ENCODE assay signal across 26 cellular contexts in genomic region chr17:43936434-43936833, GRCh38. TPM values are rescaled to one million over a fixed set of nuclear protein-coding genes. Genes with fewer than 3 reads are reported as not detected.
DNase-seq lines count a peak whose midpoint lies in the region; ATAC-seq, FAIRE-seq and TF ChIP-seq lines count a peak whose summit lies in the region.
"Had no signal": no experiment of that assay in that cellular context is flagged by ENCODE, and none has a peak within 500 bp of the region (broad histone marks: within the 10 kb centered on the region; RNA-seq: fewer than 3 reads in every experiment).

No MANE protein-coding gene starts in this region.

- H3K9me3 Mint-ChIP-seq in nephron progenitor cell = no peaks in the 10 kb centered on the region
- H3K9me3 Mint-ChIP-seq: activated naive CD4-positive, alpha-beta T cell treated with anti-CD3 and anti-CD28 coated beads, Interleukin-2, amount 10 ng/mL, durations not matched to agents 7 days and 5 days; activated T-cell treated with anti-CD3 and anti-CD28 coated beads, Interleukin-2, amount 50 U/mL, for 4 hours had no signal

- no peak overlapping the region for H3K4me3 ChIP-seq in bronchial epithelial cell (ENCODE audit: low read depth, low read length)
- H3K4me3 ChIP-seq: mucosa of descending colon, SJCRH30, smooth muscle cell had no signal

- DNase-seq in EH (ENCODE audit: low read depth) (peak; percentile 45), HS-5 (ENCODE audit: low read depth) (peak; percentile 56), bronchial epithelial cell (ENCODE audit: low read depth) (peak; percentile 67), nephron progenitor cell (no peak), head of caudate nucleus (no peak), NCI-H82 (lab: John Stamatoyannopoulos, UW) (no peak)
- DNase-seq: activated CD4-positive, alpha-beta T cell treated with anti-CD3 and anti-CD28 coated beads for 36 hours; activated naive CD4-positive, alpha-beta T cell treated with anti-CD3 and anti-CD28 coated beads, Interleukin-2, amount 10 ng/mL, durations not matched to agents 7 days and 5 days; activated T-cell treated with anti-CD3 and anti-CD28 coated beads, Interleukin-2, amount 50 U/mL, for 4 hours; aorta; caudate nucleus; dermis blood vessel endothelial cell; Kasumi-1; mucosa of descending colon; NCI-H1092 treated with DMSO at 0.1 percent for 48 hours; NCI-H2081; stimulated activated CD4-positive, alpha-beta T cell treated with anti-CD3 and anti-CD28 coated beads, Interleukin-2, amount 100 ng/mL, for 48 hours; stimulated activated naive CD8-positive, alpha-beta T cell treated with anti-CD3 and anti-CD28 coated beads, Interleukin-15, Interleukin-2, amounts not matched to agents 100 U/mL and 50 U/mL, for 24 hours had no signal

- no peaks in the 10 kb centered on the region for H3K36me3 ChIP-seq in bronchial epithelial cell (ENCODE audit: control insufficient read depth, insufficient read depth, low read length)
- H3K36me3 ChIP-seq: SJCRH30 had no signal

- ATAC-seq in GM18907 (IDR thresholded peaks at IDR 0.05; ENCODE audit: unreplicated experiment) = no peak
- ATAC-seq: activated CD4-positive, alpha-beta T cell treated with anti-CD3 and anti-CD28 coated beads for 36 hours; activated T-cell treated with anti-CD3 and anti-CD28 coated beads, Interleukin-2, amount 50 U/mL, for 4 hours; mucosa of descending colon; stimulated activated naive CD8-positive, alpha-beta T cell treated with anti-CD3 and anti-CD28 coated beads, Interleukin-15, Interleukin-2, amounts not matched to agents 100 U/mL and 50 U/mL, for 24 hours had no signal

- no peaks in the 10 kb centered on the region for H3K36me3 Mint-ChIP-seq in nephron progenitor cell (ENCODE audit: low read depth)
- H3K36me3 Mint-ChIP-seq: activated naive CD4-positive, alpha-beta T cell treated with anti-CD3 and anti-CD28 coated beads, Interleukin-2, amount 10 ng/mL, durations not matched to agents 7 days and 5 days had no signal

- H3K27ac Mint-ChIP-seq in nephron progenitor cell = no peak overlapping the region
- H3K27ac Mint-ChIP-seq: activated CD4-positive, alpha-beta T cell treated with anti-CD3 and anti-CD28 coated beads for 36 hours; activated naive CD4-positive, alpha-beta T cell treated with anti-CD3 and anti-CD28 coated beads, Interleukin-2, amount 10 ng/mL, durations not matched to agents 7 days and 5 days had no signal

- FAIRE-seq in bronchial epithelial cell (lab: Jason Lieb, UNC) = no peak
- FAIRE-seq: endothelial cell of umbilical vein had no signal

- H3K4me3 Mint-ChIP-seq in nephron progenitor cell = peak overlapping the region; percentile 18
- H3K4me3 Mint-ChIP-seq: activated CD4-positive, alpha-beta T cell treated with anti-CD3 and anti-CD28 coated beads for 36 hours; activated naive CD4-positive, alpha-beta T cell treated with anti-CD3 and anti-CD28 coated beads, Interleukin-2, amount 10 ng/mL, durations not matched to agents 7 days and 5 days had no signal

- no peak for TF ChIP-seq CTCF in bronchial epithelial cell (IDR thresholded peaks at IDR 0.05; ENCODE audit: insufficient read depth, low read length, severe bottlenecking)
- no peak for TF ChIP-seq CTCF in nephron progenitor cell (IDR thresholded peaks at IDR 0.05)

- intact Hi-C loops in head of caudate nucleus (cut with DNase I) = no loop called here

- H3K27me3 ChIP-seq in bronchial epithelial cell (ENCODE audit: control insufficient read depth, insufficient read depth, low read length) = peaks cover 2% of the 10 kb centered on the region

- H3K4me1 Mint-ChIP-seq in nephron progenitor cell = peaks cover 66% of the 10 kb centered on the region

- H3K27me3 Mint-ChIP-seq in nephron progenitor cell (ENCODE audit: low read depth, poor library complexity) = peaks cover 28% of the 10 kb centered on the region

RNA-seq across cellular contexts. Expression of gene PPY, which starts 5.8 kb away (rescaled TPM):
- total RNA-seq in bronchial epithelial cell = not detected in 2 replicates
- total RNA-seq: activated CD4-positive, alpha-beta T cell treated with anti-CD3 and anti-CD28 coated beads for 36 hours; activated CD8-positive, alpha-beta memory T cell treated with anti-CD3 and anti-CD28 coated beads for 36 hours; activated T-cell treated with anti-CD3 and anti-CD28 coated beads, Interleukin-2, amount 50 U/mL, for 4 hours; aorta; dermis blood vessel endothelial cell; endothelial cell of umbilical vein; fibroblast of villous mesenchyme; liver; SJCRH30; smooth muscle cell; T-helper 1 cell treated with Interleukin-12 subunit alpha and Interleukin-12 subunit beta and Interleukin-4 antibody, amounts not matched to agents 30 ng/mL and 1 ng/mL, for 36 hours had no signal

RNA-seq across cellular contexts. Expression of gene PYY, which starts 17.3 kb away (rescaled TPM):
- total RNA-seq in bronchial epithelial cell = 0.26 and 0.79 TPM in 2 replicates
- total RNA-seq: activated CD4-positive, alpha-beta T cell treated with anti-CD3 and anti-CD28 coated beads for 36 hours; activated CD8-positive, alpha-beta memory T cell treated with anti-CD3 and anti-CD28 coated beads for 36 hours; activated T-cell treated with anti-CD3 and anti-CD28 coated beads, Interleukin-2, amount 50 U/mL, for 4 hours; aorta; dermis blood vessel endothelial cell; endothelial cell of umbilical vein; fibroblast of villous mesenchyme; liver; SJCRH30; smooth muscle cell; T-helper 1 cell treated with Interleukin-12 subunit alpha and Interleukin-12 subunit beta and Interleukin-4 antibody, amounts not matched to agents 30 ng/mL and 1 ng/mL, for 36 hours had no signal

RNA-seq across cellular contexts. Expression of gene MPP2, which starts 29.1 kb away (rescaled TPM):
- 0.13 and 0.26 TPM in 2 replicates for total RNA-seq in bronchial epithelial cell

Comparison
In these comparisons a context has a peak if more than half of its experiments do, and no peak if none do; other contexts are left out.
1. DNase-seq: peak in EH (single experiment), HS-5 (single experiment) and bronchial epithelial cell (single experiment); none in nephron progenitor cell (single experiment), head of caudate nucleus (0 of 42) and NCI-H82 (single experiment).